In genomic region chr15:64740361-64741170, GRCh38 we compare ENCODE assay signal across 8 cellular contexts. TPM values are rescaled to one million over a fixed set of nuclear protein-coding genes. Genes with fewer than 3 reads are reported as not detected.
A peak's percentile ranks its signal among the peaks of the same experiment; 100 is the strongest.
DNase-seq lines count a peak whose midpoint lies in the region; ATAC-seq and TF ChIP-seq lines count a peak whose summit lies in the region.

No MANE protein-coding gene starts in this region.

- in situ Hi-C loops in brain microvascular endothelial cell (cut with HindIII; ENCODE audit: low pct_ligation_motif_present, low sequenced_read_pairs), result no loop called here

- TF ChIP-seq CTCF in BE2C (IDR thresholded peaks at IDR 0.05; ENCODE audit: low read depth, low read length) (peak; percentile 38), brain microvascular endothelial cell (IDR thresholded peaks at IDR 0.05; ENCODE audit: low read depth, low read length, missing control alignments) (peak; percentile 40)

- H3K27me3 ChIP-seq in BE2C, result no peaks in the 10 kb centered on the region
- H3K27me3 ChIP-seq in brain microvascular endothelial cell (replicated peaks), result no peaks in the 10 kb centered on the region

- no peaks in the 10 kb centered on the region for H3K9me3 ChIP-seq in BE2C

- no peaks in the 10 kb centered on the region for H3K36me3 ChIP-seq in BE2C
- no peaks in the 10 kb centered on the region for H3K36me3 ChIP-seq in brain microvascular endothelial cell (replicated peaks)

- 0 out of 2 replicates have a peak, but pooled peaks cover 7% of the 10 kb centered on the region for H3K4me1 ChIP-seq in BE2C

- DNase-seq in BE2C (peak; percentile 33), Kasumi-1 (lab: John Stamatoyannopoulos, UW) (peak; percentile 23 to 32), brain microvascular endothelial cell (peak; percentile 42), lung microvascular endothelial cell (ENCODE audit: low read depth in 2 of 2) (peak; percentile 28 to 69), GOT3 (lab: John Stamatoyannopoulos, UW) (no peak)

- ATAC-seq in GM18868 (IDR thresholded peaks at IDR 0.05; ENCODE audit: unreplicated experiment) (no peak), HG03565 (IDR thresholded peaks at IDR 0.05; ENCODE audit: unreplicated experiment) (no peak), HG03159 (IDR thresholded peaks at IDR 0.05; ENCODE audit: unreplicated experiment) (no peak)

- H3K4me3 ChIP-seq in BE2C (ENCODE audit: low read depth, low read length) (no peak overlapping the region), brain microvascular endothelial cell (ENCODE audit: low read depth, low read length) (no peak overlapping the region)

- no peak overlapping the region for H3K27ac ChIP-seq in brain microvascular endothelial cell

RNA-seq across cellular contexts. Expression of gene RBPMS2, which starts 34.8 kb away (rescaled TPM):
- polyA plus RNA-seq in BE2C (2012; ENCODE audit: insufficient read depth, insufficient read length, low read depth), result 1.0 TPM
- total RNA-seq in lung microvascular endothelial cell, result under 0.01 TPM in 2 replicates
